In the genomic region with DNA sequence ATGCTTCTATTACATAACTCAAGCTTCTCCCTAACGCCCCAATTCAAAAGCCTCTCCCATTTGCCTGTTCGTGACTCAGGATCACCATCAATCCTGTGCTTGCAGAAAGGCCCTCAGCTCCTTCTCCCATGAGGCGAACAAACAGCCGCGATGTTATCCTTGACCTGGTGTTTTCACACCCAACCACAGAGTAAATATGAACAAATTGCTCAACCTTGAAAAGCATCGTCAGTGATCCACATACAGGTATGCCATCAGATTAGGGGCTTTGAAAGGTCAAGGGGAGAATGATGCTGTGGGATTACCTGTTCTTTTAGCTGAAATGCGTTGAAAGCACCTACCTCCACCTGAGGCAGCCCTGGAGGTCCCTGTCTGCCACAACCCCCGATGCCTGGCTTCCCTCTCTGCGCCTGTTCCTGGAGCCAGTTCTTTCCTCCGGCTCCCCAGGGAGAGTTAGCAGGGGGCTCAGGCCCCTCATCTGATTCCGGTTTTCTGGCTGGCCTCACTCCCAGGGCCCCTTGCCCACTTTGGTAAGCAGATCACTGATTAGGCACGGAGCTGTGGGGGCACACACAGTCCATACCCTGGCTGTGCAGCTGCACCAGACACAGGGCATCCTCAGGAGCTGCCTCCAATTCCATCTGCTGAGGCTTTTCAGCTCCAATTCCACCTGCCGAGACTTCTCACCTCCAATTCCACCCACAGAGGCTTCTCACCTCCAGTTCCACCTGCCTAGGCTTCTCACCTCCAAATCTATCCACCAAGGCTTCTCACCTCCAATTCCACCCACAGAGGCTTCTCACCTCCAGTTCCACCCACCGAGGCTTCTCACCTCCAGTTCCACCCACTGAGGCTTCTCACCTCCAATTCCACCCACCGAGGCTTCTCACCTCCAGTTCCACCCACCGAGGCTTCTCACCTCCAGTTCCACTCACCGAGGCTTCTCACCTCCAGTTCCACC, we compare ENCODE assay signal across 14 cellular contexts. TPM values are rescaled to one million over a fixed set of nuclear protein-coding genes. Genes with fewer than 3 reads are reported as not detected.
DNase-seq lines count a peak whose midpoint lies in the region; FAIRE-seq and TF ChIP-seq lines count a peak whose summit lies in the region.
"Had no signal": no experiment of that assay in that cellular context is flagged by ENCODE, and none has a peak within 500 bp of the region (broad histone marks: within the 10 kb centered on the region; RNA-seq: fewer than 3 reads in every experiment).

No MANE protein-coding gene starts in this region.

- no peaks in the 10 kb centered on the region for H4K20me1 ChIP-seq in GM23248 (ENCODE audit: insufficient read depth)

- H3K27me3 Mint-ChIP-seq in osteocyte (ENCODE audit: unreplicated experiment) = peaks cover 53% of the 10 kb centered on the region

- H3F3A ChIP-seq in GM23248 (ENCODE audit: insufficient read depth) = no peaks in the 10 kb centered on the region

- TF ChIP-seq CTCF in bronchial epithelial cell (IDR thresholded peaks at IDR 0.05; ENCODE audit: insufficient read depth, low read length, severe bottlenecking) (no peak), osteocyte (IDR thresholded peaks at IDR 0.05) (no peak)

- no peaks in the 10 kb centered on the region for H3K9me2 ChIP-seq in GM23248 (ENCODE audit: insufficient read depth)

- no peaks in the 10 kb centered on the region for H3K4me1 ChIP-seq in GM23248 (ENCODE audit: insufficient read depth)

- peaks cover 3% of the 10 kb centered on the region for H3K36me3 Mint-ChIP-seq in osteocyte (ENCODE audit: unreplicated experiment)
- H3K36me3 Mint-ChIP-seq: T-cell had no signal

- no peak overlapping the region for H3K4me3 Mint-ChIP-seq in osteocyte (ENCODE audit: unreplicated experiment)
- H3K4me3 Mint-ChIP-seq: T-cell had no signal

- H3K4me2 ChIP-seq in GM23248 (ENCODE audit: unreplicated experiment) = no peak overlapping the region

- no peak overlapping the region for H3K9ac ChIP-seq in GM23248

- H2AFZ ChIP-seq in GM23248 = no peak overlapping the region

- H3K79me2 ChIP-seq in GM23248 (ENCODE audit: insufficient read depth) = no peaks in the 10 kb centered on the region

- peaks cover 9% of the 10 kb centered on the region for H3K4me1 Mint-ChIP-seq in osteocyte (ENCODE audit: unreplicated experiment)

- H3K27ac Mint-ChIP-seq in osteocyte (ENCODE audit: unreplicated experiment) = no peak overlapping the region
- H3K27ac Mint-ChIP-seq: T-cell had no signal

- DNase-seq in NCI-H1417 (lab: John Stamatoyannopoulos, UW) (peak in 2 of 3 experiments; percentile 19 to 21), NCI-H1417 treated with DMSO at 0.1 percent for 48 hours (lab: John Stamatoyannopoulos, UW) (no peak), GM23248 (peak; percentile 30), bronchial epithelial cell (ENCODE audit: low read depth) (peak; percentile 88), osteocyte (ENCODE audit: extremely low spot score, unreplicated experiment) (peak; percentile 76), hepatic stellate cell (ENCODE audit: low spot score) (no peak), NCI-H1105 (lab: John Stamatoyannopoulos, UW) (no peak)
- no peak for DNase-seq in activated CD4-positive, alpha-beta T cell treated with anti-CD3 and anti-CD28 coated beads for 48 hours
- DNase-seq: 8988T; activated CD4-positive, alpha-beta T cell treated with anti-CD3 and anti-CD28 coated beads, Interleukin-2, amount 50 U/mL, for 4 hours; dermis blood vessel endothelial cell; MM.1S; stimulated activated CD4-positive, alpha-beta T cell treated with anti-CD3 and anti-CD28 coated beads, Interleukin-4, amount 100 ng/mL, for 1 hour had no signal

- H3K27me3 ChIP-seq in GM23248 (replicated peaks; ENCODE audit: insufficient read depth) (peaks cover 41% of the 10 kb centered on the region), bronchial epithelial cell (ENCODE audit: control insufficient read depth, insufficient read depth, low read length) (peaks cover 4% of the 10 kb centered on the region)

- H3K4me3 ChIP-seq in GM23248 (no peak overlapping the region), bronchial epithelial cell (ENCODE audit: low read depth, low read length) (no peak overlapping the region)

- in situ Hi-C loops in GM23248 (cut with MboI) = no loop called here

- FAIRE-seq in bronchial epithelial cell (lab: Jason Lieb, UNC) = peak; percentile 89

- H3K36me3 ChIP-seq in GM23248 (ENCODE audit: low read depth) (no peaks in the 10 kb centered on the region), bronchial epithelial cell (ENCODE audit: control insufficient read depth, insufficient read depth, low read length) (no peaks in the 10 kb centered on the region)

- H3K9me3 ChIP-seq in GM23248 (ENCODE audit: low read depth) = no peaks in the 10 kb centered on the region

- H3K9me3 Mint-ChIP-seq in osteocyte (ENCODE audit: unreplicated experiment) = peaks cover 8% of the 10 kb centered on the region

- no peak overlapping the region for H3K27ac ChIP-seq in GM23248

- 56 to 63% methylated on average over 13 to 15 of the region's 17 CpGs for WGBS in GM23248 (ENCODE audit: low coverage in 1 of 2, low lambda C conversion rate in 2 of 2, missing lambda C conversion rate in 2 of 2), 2 experiments

RNA-seq across cellular contexts. Expression of a gene that starts 39.3 kb away (rescaled TPM):
- 106 and 114 TPM in 2 replicates for total RNA-seq in GM23248 (2014; rRNA removed; shearing (Covaris generic))
- 58.3 and 61.5 TPM in 2 replicates for polyA plus RNA-seq in GM23248 (2016; fragmentation: Nextera tagmentation; extraction: Ambion mirVana)
- total RNA-seq in bronchial epithelial cell (319 and 715 TPM in 2 replicates), osteocyte (41.7 and 44.8 TPM in 2 replicates)

Comparison
In these comparisons a context has a peak if more than half of its experiments do, and no peak if none do; other contexts are left out.
1. DNase-seq: peak in NCI-H1417 (2 of 3), GM23248 (single experiment), bronchial epithelial cell (single experiment) and osteocyte (single experiment); none in NCI-H1417 treated with DMSO at 0.1 percent for 48 hours (single experiment), hepatic stellate cell (single experiment), activated CD4-positive, alpha-beta T cell treated with anti-CD3 and anti-CD28 coated beads for 48 hours (single experiment) and NCI-H1105 (single experiment).